10 cellular contexts compared by ENCODE assay signal in the genomic region with DNA sequence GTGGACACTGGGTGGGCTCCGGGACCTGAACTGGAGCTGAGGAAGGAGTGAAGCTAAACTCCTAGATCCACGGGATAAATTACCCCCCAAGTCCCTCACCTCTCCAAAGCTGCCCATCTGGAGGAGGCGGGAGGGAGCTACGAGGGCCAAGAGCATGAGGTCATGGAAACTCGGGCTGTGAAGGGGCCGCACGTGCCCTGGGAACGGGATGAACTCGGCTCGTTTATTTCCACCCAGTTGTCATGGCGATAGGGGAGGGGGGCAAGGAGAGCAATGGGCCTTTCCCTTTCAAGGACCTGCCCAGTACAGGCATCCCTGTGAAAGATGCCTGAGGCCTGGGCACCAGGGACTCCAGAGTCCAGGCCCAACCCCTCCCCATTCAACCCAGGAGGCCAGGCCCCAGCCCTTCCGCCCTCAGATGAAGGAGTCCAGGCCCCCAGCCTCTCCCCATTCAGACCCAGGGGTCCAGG. TPM values are rescaled to one million over a fixed set of nuclear protein-coding genes. Genes with fewer than 3 reads are reported as not detected.
A peak's percentile ranks its signal among the peaks of the same experiment; 100 is the strongest.
DNase-seq lines count a peak whose midpoint lies in the region; ATAC-seq and TF ChIP-seq lines count a peak whose summit lies in the region.
"Had no signal": no experiment of that assay in that cellular context is flagged by ENCODE, and none has a peak within 500 bp of the region (broad histone marks: within the 10 kb centered on the region; RNA-seq: fewer than 3 reads in every experiment).

No MANE protein-coding gene starts in this region.

- H3K4me1 Mint-ChIP-seq in endodermal cell, result peaks cover 18% of the 10 kb centered on the region

- ATAC-seq in aorta (ENCODE audit: low FRiP score), result peak; percentile 77
- no peak for ATAC-seq in GM18909 (IDR thresholded peaks at IDR 0.05; ENCODE audit: poor library complexity, unreplicated experiment)

- H3K27ac ChIP-seq in ACC112 (ENCODE audit: low read depth, low read length) (peak overlapping the region; percentile 48; the same call in 1 of the 2 replicates), endodermal cell (ENCODE audit: low read depth, low read length) (peak overlapping the region; percentile 82), mesodermal cell (ENCODE audit: low read depth, low read length, severe bottlenecking) (peak overlapping the region; percentile 96), aorta (ENCODE audit: low read depth in 1 of 2, low read length in 2 of 2) (peak overlapping the region; percentile 37 to 73)

- DNase-seq in NAMALWA (ENCODE audit: low spot score), result peak; percentile 78
- DNase-seq in endodermal cell, result peak; percentile 89
- DNase-seq in aorta, result peak; percentile 89 to 96
- no peak for DNase-seq in NCI-H510A treated with DMSO at 0.1 percent for 48 hours (lab: John Stamatoyannopoulos, UW)
- no peak for DNase-seq in activated T-cell treated with anti-CD3 and anti-CD28 coated beads, Interleukin-2, amount 50 U/mL, for 48 hours

- H3K36me3 ChIP-seq in ACC112 (ENCODE audit: insufficient read depth, low read length) (no peaks in the 10 kb centered on the region), endodermal cell (ENCODE audit: control insufficient read depth, insufficient read depth, low read length) (peaks cover 6% of the 10 kb centered on the region), mesodermal cell (ENCODE audit: control insufficient read depth, insufficient read depth, low read length) (peaks cover 37% of the 10 kb centered on the region), aorta (ENCODE audit: control insufficient read depth in 1 of 2, insufficient read depth in 2 of 2, low read length in 1 of 2) (no peaks in the 10 kb centered on the region)

- H3K9me3 ChIP-seq in endodermal cell (ENCODE audit: control insufficient read depth, low read length) (no peaks in the 10 kb centered on the region), mesodermal cell (ENCODE audit: control insufficient read depth, low read length) (no peaks in the 10 kb centered on the region), aorta (ENCODE audit: control insufficient read depth, low read length) (no peaks in the 10 kb centered on the region)

- H2AFZ ChIP-seq in ACC112 (ENCODE audit: low read length, unreplicated experiment), result no peak overlapping the region

- peaks cover 13% of the 10 kb centered on the region for H3K36me3 Mint-ChIP-seq in endodermal cell (ENCODE audit: low read depth)

- peak overlapping the region; percentile 22 for H3K9ac ChIP-seq in endodermal cell (ENCODE audit: extremely low read depth, low read length, poor library complexity, severe bottlenecking)

- H3K27ac Mint-ChIP-seq in endodermal cell, result peak overlapping the region; percentile 79
- H3K27ac Mint-ChIP-seq: stimulated activated naive CD8-positive, alpha-beta T cell treated with anti-CD3 and anti-CD28 coated beads, Interleukin-15, Interleukin-2, amounts not matched to agents 100 ng/mL and 50 ng/mL, for 24 hours had no signal

- no peak for TF ChIP-seq CTCF in endodermal cell (conservative IDR thresholded peaks at IDR 0.05)

- H3K4me3 Mint-ChIP-seq in endodermal cell, result no peak overlapping the region
- H3K4me3 Mint-ChIP-seq: stimulated activated naive CD8-positive, alpha-beta T cell treated with anti-CD3 and anti-CD28 coated beads, Interleukin-15, Interleukin-2, amounts not matched to agents 100 ng/mL and 50 ng/mL, for 24 hours had no signal

- H3K79me2 ChIP-seq in ACC112 (ENCODE audit: control insufficient read depth, insufficient read depth, low read length, unreplicated experiment), result peaks cover 52% of the 10 kb centered on the region

- WGBS in endodermal cell (ENCODE audit: insufficient coverage in 1 of 2, insufficient read length in 1 of 2), 2 experiments, result 47 to 72% methylated on average over 5 to 12 of the region's 12 CpGs
- WGBS in mesodermal cell (ENCODE audit: insufficient coverage in 2 of 2), 2 experiments, result 41 to 43% methylated on average over 9 of the region's 12 CpGs
- 5 to 6% methylated on average over 12 of the region's 12 CpGs for WGBS in aorta, 2 donors

- intact Hi-C loops in aorta (cut with DNase I), result loop anchor here in 1 of 2 donors (10.0 kb wide), 1 partner anchor 1249 kb away; a partner anchor contains a TSS

- H3K9me3 Mint-ChIP-seq in endodermal cell, result no peaks in the 10 kb centered on the region
- H3K9me3 Mint-ChIP-seq: stimulated activated naive CD8-positive, alpha-beta T cell treated with anti-CD3 and anti-CD28 coated beads, Interleukin-15, Interleukin-2, amounts not matched to agents 100 ng/mL and 50 ng/mL, for 24 hours had no signal

- peaks cover 16% of the 10 kb centered on the region for H3K4me1 ChIP-seq in ACC112 (ENCODE audit: control insufficient read depth, insufficient read depth, low read length, unreplicated experiment)
- no peaks in the 10 kb centered on the region for H3K4me1 ChIP-seq in endodermal cell (ENCODE audit: control insufficient read depth, insufficient read depth, low read length)
- peaks cover 35% of the 10 kb centered on the region for H3K4me1 ChIP-seq in mesodermal cell (ENCODE audit: control insufficient read depth, insufficient read depth, low read length, poor library complexity, severe bottlenecking)
- H3K4me1 ChIP-seq in aorta (ENCODE audit: control insufficient read depth in 1 of 2, insufficient read depth in 2 of 2, low read length in 2 of 2), result no peaks in the 10 kb centered on the region

- H3K4me3 ChIP-seq in ACC112 (ENCODE audit: low read depth, low read length) (no peak overlapping the region), endodermal cell (ENCODE audit: low read length) (no peak overlapping the region), mesodermal cell (ENCODE audit: extremely low read depth, insufficient read depth, low read length, poor library complexity, severe bottlenecking) (no peak overlapping the region), aorta (ENCODE audit: low read length in 2 of 2) (no peak overlapping the region)

- no peaks in the 10 kb centered on the region for H3K27me3 ChIP-seq in ACC112 (ENCODE audit: insufficient read depth, low read length)
- no peaks in the 10 kb centered on the region for H3K27me3 ChIP-seq in endodermal cell (ENCODE audit: control insufficient read depth, insufficient read depth, low read length, poor library complexity, severe bottlenecking)
- H3K27me3 ChIP-seq in aorta (ENCODE audit: control insufficient read depth in 1 of 2, insufficient read depth in 2 of 2, low read length in 1 of 2), result no peaks in the 10 kb centered on the region

- H3K27me3 Mint-ChIP-seq in endodermal cell (ENCODE audit: insufficient read depth), result no peaks in the 10 kb centered on the region
- H3K27me3 Mint-ChIP-seq: stimulated activated naive CD8-positive, alpha-beta T cell treated with anti-CD3 and anti-CD28 coated beads, Interleukin-15, Interleukin-2, amounts not matched to agents 100 ng/mL and 50 ng/mL, for 24 hours had no signal

RNA-seq across cellular contexts. Expression of a gene that starts 3.8 kb away (rescaled TPM):
- total RNA-seq in endodermal cell, result 100 to 1,000 TPM in 1 of 2 donors, 10 to 100 TPM in 1; 98.2 to 107 TPM
- 53.5 TPM for polyA plus RNA-seq in endodermal cell (2013, experiment 1 of 2)
- polyA plus RNA-seq in endodermal cell (2013, experiment 2 of 2), result 49.1 TPM
- 69.5 TPM for polyA plus RNA-seq in mesodermal cell (2013, experiment 1 of 2)
- polyA plus RNA-seq in mesodermal cell (2013, experiment 2 of 2), result 59.1 TPM
- 100 to 1,000 TPM; 134 to 218 TPM for total RNA-seq in aorta
- polyA plus RNA-seq in aorta, result 100 to 1,000 TPM; 104 to 432 TPM

RNA-seq across cellular contexts. Expression of a gene that starts 35.4 kb away (rescaled TPM):
- 10 to 100 TPM; 22.9 to 66.7 TPM for total RNA-seq in endodermal cell
- polyA plus RNA-seq in endodermal cell (2013, experiment 1 of 2), result 43.3 TPM
- 40.7 TPM for polyA plus RNA-seq in endodermal cell (2013, experiment 2 of 2)
- polyA plus RNA-seq in mesodermal cell (2013, experiment 1 of 2), result 37.4 TPM
- 36.0 TPM for polyA plus RNA-seq in mesodermal cell (2013, experiment 2 of 2)
- 1 to 10 TPM in 1 of 2 donors, not detected in 1; 1.3 TPM for total RNA-seq in aorta
- polyA plus RNA-seq in aorta, result 1 to 10 TPM; 1.4 to 2.0 TPM
- total RNA-seq: activated CD8-positive, alpha-beta memory T cell treated with anti-CD3 and anti-CD28 coated beads for 36 hours had no signal

RNA-seq across cellular contexts. Expression of a gene that starts 37.9 kb away (rescaled TPM):
- total RNA-seq in endodermal cell, result 10 to 100 TPM; 29.4 to 52.8 TPM
- polyA plus RNA-seq in endodermal cell (2013, experiment 1 of 2), result 14.5 TPM
- polyA plus RNA-seq in endodermal cell (2013, experiment 2 of 2), result 14.3 TPM
- 6.6 TPM for polyA plus RNA-seq in mesodermal cell (2013, experiment 1 of 2)
- polyA plus RNA-seq in mesodermal cell (2013, experiment 2 of 2), result 3.3 TPM
- 1 to 10 TPM in 1 of 2 donors, under 1 TPM in 1; 0.81 to 4.1 TPM for total RNA-seq in aorta
- polyA plus RNA-seq in aorta, result 10 to 100 TPM in 1 of 2 donors, under 1 TPM in 1; 0.38 to 10.8 TPM

RNA-seq across cellular contexts. Expression of a gene that starts 43.9 kb away (rescaled TPM):
- total RNA-seq in endodermal cell (10 to 100 TPM in 1 of 2 donors, 1 to 10 TPM in 1; 9.8 to 14.2 TPM), aorta (not detected)
- 9.9 TPM for polyA plus RNA-seq in endodermal cell (2013, experiment 1 of 2)
- polyA plus RNA-seq in endodermal cell (2013, experiment 2 of 2), result 9.5 TPM
- polyA plus RNA-seq in mesodermal cell (2013, experiment 1 of 2), result 1.3 TPM
- 1.1 TPM for polyA plus RNA-seq in mesodermal cell (2013, experiment 2 of 2)
- polyA plus RNA-seq in aorta, result 10 to 100 TPM in 1 of 2 donors, under 1 TPM in 1; 0.51 to 14.1 TPM
- total RNA-seq: activated CD8-positive, alpha-beta memory T cell treated with anti-CD3 and anti-CD28 coated beads for 36 hours had no signal

RNA-seq across cellular contexts. Expression of a gene that starts 50.7 kb away (rescaled TPM):
- total RNA-seq in endodermal cell (10 to 100 TPM; 20.6 to 39.0 TPM), aorta (10 to 100 TPM in 1 of 2 donors, 1 to 10 TPM in 1; 8.9 to 14.4 TPM)
- 9.6 TPM for polyA plus RNA-seq in endodermal cell (2013, experiment 1 of 2)
- 9.2 TPM for polyA plus RNA-seq in endodermal cell (2013, experiment 2 of 2)
- 7.3 TPM for polyA plus RNA-seq in mesodermal cell (2013, experiment 1 of 2)
- polyA plus RNA-seq in mesodermal cell (2013, experiment 2 of 2), result 6.1 TPM
- 10 to 100 TPM in 1 of 2 donors, 1 to 10 TPM in 1; 3.4 to 12.4 TPM for polyA plus RNA-seq in aorta

Comparison
In these comparisons a context has a peak if more than half of its experiments do, and no peak if none do; other contexts are left out.
1. DNase-seq: peak in NAMALWA (single experiment), endodermal cell (single experiment) and aorta (2 of 2); none in NCI-H510A treated with DMSO at 0.1 percent for 48 hours (single experiment) and activated T-cell treated with anti-CD3 and anti-CD28 coated beads, Interleukin-2, amount 50 U/mL, for 48 hours (0 of 2).
2. RNA of a gene that starts 35.4 kb away (total RNA-seq): 22.9 to 66.7 TPM in endodermal cell; 1.3 TPM in aorta; every median in the first group is over 10 times any median in the second.
3. RNA of a gene that starts 37.9 kb away (total RNA-seq): 29.4 to 52.8 TPM in endodermal cell; 0.81 to 4.1 TPM in aorta; every median in the first group is over 4 times any median in the second.
4. Peak in every context shown above with its lines, with median percentiles within 50 percentile points of each other: H3K27ac ChIP-seq.